1 cellular context compared by ENCODE assay signal in the genomic region with DNA sequence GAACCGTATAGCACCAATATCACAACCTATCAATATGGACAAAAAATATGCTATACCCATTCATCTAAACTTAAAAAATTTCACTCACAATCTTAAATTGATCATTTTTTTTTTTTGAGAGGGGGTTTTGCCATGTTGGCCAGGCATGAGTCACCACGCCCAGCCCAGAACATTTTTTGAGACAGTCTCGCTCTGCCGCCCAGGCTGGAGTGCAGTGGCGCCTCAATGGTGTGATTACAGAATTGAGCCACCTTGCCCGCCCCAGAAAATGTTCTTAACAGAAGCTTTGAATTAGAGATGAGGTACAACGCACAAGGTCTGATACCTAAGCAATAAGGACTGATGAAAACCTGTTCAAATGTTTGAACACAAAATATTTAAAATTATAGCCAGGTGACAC.
TF ChIP-seq lines count a peak whose summit lies in the region.

No MANE protein-coding gene starts in this region.

TF ChIP-seq in GM12878, 131 proteins besides CTCF, POLR2A, EP300 and RAD21:
- no peak for TF ChIP-seq YY1 (IDR thresholded peaks at IDR 0.05; ENCODE audit: low read depth, low read length)
- TF ChIP-seq, protein P1, sequence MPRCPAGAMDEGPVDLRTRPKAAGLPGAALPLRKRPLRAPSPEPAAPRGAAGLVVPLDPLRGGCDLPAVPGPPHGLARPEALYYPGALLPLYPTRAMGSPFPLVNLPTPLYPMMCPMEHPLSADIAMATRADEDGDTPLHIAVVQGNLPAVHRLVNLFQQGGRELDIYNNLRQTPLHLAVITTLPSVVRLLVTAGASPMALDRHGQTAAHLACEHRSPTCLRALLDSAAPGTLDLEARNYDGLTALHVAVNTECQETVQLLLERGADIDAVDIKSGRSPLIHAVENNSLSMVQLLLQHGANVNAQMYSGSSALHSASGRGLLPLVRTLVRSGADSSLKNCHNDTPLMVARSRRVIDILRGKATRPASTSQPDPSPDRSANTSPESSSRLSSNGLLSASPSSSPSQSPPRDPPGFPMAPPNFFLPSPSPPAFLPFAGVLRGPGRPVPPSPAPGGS (IDR thresholded peaks at IDR 0.05; ENCODE audit: borderline replicate concordance, insufficient read depth, low read depth, low read length, poor library complexity, severe bottlenecking) = peak; percentile 24
